Comparison of ENCODE assay signal across 9 cellular contexts in genomic region chr1:116879478-116880133, GRCh38. TPM values are rescaled to one million over a fixed set of nuclear protein-coding genes. Genes with fewer than 3 reads are reported as not detected.
A peak's percentile ranks its signal among the peaks of the same experiment; 100 is the strongest.
DNase-seq lines count a peak whose midpoint lies in the region; ATAC-seq, FAIRE-seq and TF ChIP-seq lines count a peak whose summit lies in the region.
"Had no signal": no experiment of that assay in that cellular context is flagged by ENCODE, and none has a peak within 500 bp of the region (broad histone marks: within the 10 kb centered on the region; RNA-seq: fewer than 3 reads in every experiment).

No MANE protein-coding gene starts in this region.

- CTCF ChIA-PET in GM10248 (lab: Yijun Ruan, JAX): interaction anchor here (0.7 to 5.1 kb wide), 9 partner anchors 8 to 306 kb away, joined by 3 to 35 read pairs (median 10); no protein-coding TSS in a partner anchor
- CTCF ChIA-PET in activated CD8-positive, alpha-beta memory T cell treated with anti-CD3 and anti-CD28 coated beads, Interleukin-2, amount 10 ng/mL, durations not matched to agents 7 days and 5 days (lab: Charles Lee): interaction anchor here (1.3 to 7.4 kb wide), 4 partner anchors 62 to 152 kb away, joined by 4 to 54 read pairs (median 8); no protein-coding TSS in a partner anchor

- no peak overlapping the region for H3K4me3 ChIP-seq in astrocyte (ENCODE audit: insufficient read depth, low read depth, low read length)
- peak overlapping the region; percentile 62 for H3K4me3 ChIP-seq in neural cell (ENCODE audit: low read length)

- H3K9ac ChIP-seq in astrocyte (ENCODE audit: low read length) (peak overlapping the region; percentile 86), neural cell (ENCODE audit: low read length) (peak overlapping the region; percentile 65)

- peaks cover 7% of the 10 kb centered on the region for H3K4me1 Mint-ChIP-seq in astrocyte (ENCODE audit: low read depth, unreplicated experiment)
- peaks cover 16% of the 10 kb centered on the region for H3K4me1 Mint-ChIP-seq in activated CD8-positive, alpha-beta memory T cell treated with anti-CD3 and anti-CD28 coated beads, Interleukin-2, amount 10 ng/mL, durations not matched to agents 7 days and 5 days

- H3K36me3 ChIP-seq in astrocyte (ENCODE audit: insufficient read depth, low read length) (no peaks in the 10 kb centered on the region), neural cell (ENCODE audit: insufficient read depth, low read length) (no peaks in the 10 kb centered on the region)

- TF ChIP-seq CTCF in astrocyte (IDR thresholded peaks at IDR 0.05; ENCODE audit: insufficient read depth, low read depth, low read length) (no peak), neural cell (IDR thresholded peaks at IDR 0.05; ENCODE audit: poor library complexity, severe bottlenecking) (no peak), GM10248 (IDR thresholded peaks at IDR 0.05; ENCODE audit: control extremely low read depth, extremely low read depth, low read depth, missing control alignments) (no peak)

- peak overlapping the region; percentile 87 for H3K4me2 ChIP-seq in astrocyte (ENCODE audit: low read length)
- H3K4me2 ChIP-seq in neural cell (ENCODE audit: low read length): no peak overlapping the region

- H3K9me3 ChIP-seq in astrocyte (ENCODE audit: insufficient read depth, low read depth, low read length) (no peaks in the 10 kb centered on the region), neural cell (ENCODE audit: low read length) (no peaks in the 10 kb centered on the region)

- H3K9me3 Mint-ChIP-seq in astrocyte (ENCODE audit: unreplicated experiment): no peaks in the 10 kb centered on the region
- no peaks in the 10 kb centered on the region for H3K9me3 Mint-ChIP-seq in activated CD8-positive, alpha-beta memory T cell treated with anti-CD3 and anti-CD28 coated beads, Interleukin-2, amount 10 ng/mL, durations not matched to agents 7 days and 5 days (ENCODE audit: low read depth)

- no peaks in the 10 kb centered on the region for H3K36me3 Mint-ChIP-seq in astrocyte (ENCODE audit: low read depth, unreplicated experiment)
- no peaks in the 10 kb centered on the region for H3K36me3 Mint-ChIP-seq in activated CD8-positive, alpha-beta memory T cell treated with anti-CD3 and anti-CD28 coated beads, Interleukin-2, amount 10 ng/mL, durations not matched to agents 7 days and 5 days

- H3K4me1 ChIP-seq in astrocyte (ENCODE audit: insufficient read depth, low read length): peaks cover 22% of the 10 kb centered on the region

- H2AFZ ChIP-seq in astrocyte (ENCODE audit: low read depth, low read length) (peak overlapping the region; percentile 63), neural cell (ENCODE audit: low read depth, low read length) (no peak overlapping the region)

- FAIRE-seq in astrocyte (lab: Jason Lieb, UNC): no peak
- FAIRE-seq: D721Med had no signal

- H3K27me3 ChIP-seq in astrocyte (ENCODE audit: insufficient read depth, low read length): no peaks in the 10 kb centered on the region
- H3K27me3 ChIP-seq in neural cell (ENCODE audit: insufficient read depth, low read depth, low read length): no peaks in the 10 kb centered on the region

- H3F3A ChIP-seq in neural cell (ENCODE audit: insufficient read depth, low read length, poor library complexity, severe bottlenecking): peaks cover 4% of the 10 kb centered on the region

- no peak overlapping the region for H3K4me3 Mint-ChIP-seq in astrocyte (ENCODE audit: unreplicated experiment)
- no peak overlapping the region for H3K4me3 Mint-ChIP-seq in activated CD8-positive, alpha-beta memory T cell treated with anti-CD3 and anti-CD28 coated beads, Interleukin-2, amount 10 ng/mL, durations not matched to agents 7 days and 5 days

- H3K79me2 ChIP-seq in astrocyte (ENCODE audit: insufficient read depth, low read length) (no peaks in the 10 kb centered on the region), neural cell (replicated peaks; ENCODE audit: insufficient read depth, low read length) (no peaks in the 10 kb centered on the region)

- peak; percentile 45 for DNase-seq in DMS 273 treated with DMSO at 0.1 percent for 48 hours (lab: John Stamatoyannopoulos, UW)
- no peak for DNase-seq in astrocyte (ENCODE audit: low read depth)
- no peak for DNase-seq in NCI-H2107 (lab: John Stamatoyannopoulos, UW)
- DNase-seq in AG08395 (ENCODE audit: low spot score): no peak
- DNase-seq in GM10248 (ENCODE audit: extremely low spot score): no peak
- DNase-seq in activated CD8-positive, alpha-beta memory T cell treated with anti-CD3 and anti-CD28 coated beads, Interleukin-2, amount 10 ng/mL, durations not matched to agents 7 days and 5 days: no peak

- no peak for TF ChIP-seq EP300 in neural cell (conservative IDR thresholded peaks at IDR 0.05; ENCODE audit: poor library complexity, severe bottlenecking)

- H3K27ac Mint-ChIP-seq in astrocyte (ENCODE audit: unreplicated experiment): no peak overlapping the region
- no peak overlapping the region for H3K27ac Mint-ChIP-seq in activated CD8-positive, alpha-beta memory T cell treated with anti-CD3 and anti-CD28 coated beads, Interleukin-2, amount 10 ng/mL, durations not matched to agents 7 days and 5 days

- H3K27me3 Mint-ChIP-seq in astrocyte (ENCODE audit: low read depth, unreplicated experiment): no peaks in the 10 kb centered on the region
- H3K27me3 Mint-ChIP-seq in activated CD8-positive, alpha-beta memory T cell treated with anti-CD3 and anti-CD28 coated beads, Interleukin-2, amount 10 ng/mL, durations not matched to agents 7 days and 5 days: no peaks in the 10 kb centered on the region

- ATAC-seq in GM21447 (IDR thresholded peaks at IDR 0.05; ENCODE audit: unreplicated experiment): peak; percentile 19
- no peak for ATAC-seq in activated CD8-positive, alpha-beta memory T cell treated with anti-CD3 and anti-CD28 coated beads, Interleukin-2, amount 10 ng/mL, durations not matched to agents 7 days and 5 days

- TF ChIP-seq RAD21 in neural cell (conservative IDR thresholded peaks at IDR 0.05): no peak

- H3K9me2 ChIP-seq in neural cell (ENCODE audit: insufficient read depth, low read length): no peaks in the 10 kb centered on the region

- POLR2A ChIA-PET in GM10248 (lab: Yijun Ruan, JAX): interaction anchor here (1.2 kb wide), 1 partner anchor 142 kb away, joined by 4 read pairs; no protein-coding TSS in a partner anchor

- peak overlapping the region; percentile 81 for H3K27ac ChIP-seq in astrocyte (ENCODE audit: low read depth, low read length)
- peak overlapping the region; percentile 92 for H3K27ac ChIP-seq in neural cell (ENCODE audit: low read length)

- H4K20me1 ChIP-seq in astrocyte (ENCODE audit: insufficient read depth, low read length) (no peaks in the 10 kb centered on the region), neural cell (ENCODE audit: insufficient read depth) (no peaks in the 10 kb centered on the region)

TF ChIP-seq in neural cell, 6 proteins besides CTCF, POLR2A, EP300 and RAD21:
- TF ChIP-seq TAF1 (IDR thresholded peaks at IDR 0.05; ENCODE audit: low read depth) (no peak), EZH2 (IDR thresholded peaks at IDR 0.05; ENCODE audit: borderline replicate concordance, insufficient read depth, low read length, poor library complexity, severe bottlenecking) (no peak), SMC3 (conservative IDR thresholded peaks at IDR 0.05; ENCODE audit: poor library complexity) (no peak), REST (IDR thresholded peaks at IDR 0.05; ENCODE audit: borderline replicate concordance) (no peak), MXI1 (conservative IDR thresholded peaks at IDR 0.05; ENCODE audit: poor library complexity, severe bottlenecking) (no peak), POLR2AphosphoS5 (IDR thresholded peaks at IDR 0.05) (no peak)

RNA-seq across cellular contexts. Expression of gene PTGFRN, which starts 30.1 kb away (rescaled TPM):
- 157 and 213 TPM in 2 replicates for total RNA-seq in astrocyte
- 20.1 and 25.0 TPM in 2 replicates for polyA plus RNA-seq in neural cell
- 48.5 and 52.6 TPM in 2 replicates for polyA minus RNA-seq in neural cell
- total RNA-seq in activated CD8-positive, alpha-beta memory T cell treated with anti-CD3 and anti-CD28 coated beads, Interleukin-2, amount 10 ng/mL, durations not matched to agents 7 days and 5 days: 1 to 10 TPM in 1 of 2 experiments, under 1 TPM in 1; 0.38 to 4.6 TPM

Comparison
In these comparisons a context has a peak if more than half of its experiments do, and no peak if none do; other contexts are left out.
1. RNA of gene PTGFRN, which starts 30.1 kb away (total RNA-seq): 157 to 213 TPM in astrocyte; 0.38 to 4.6 TPM in activated CD8-positive, alpha-beta memory T cell treated with anti-CD3 and anti-CD28 coated beads, Interleukin-2, amount 10 ng/mL, durations not matched to agents 7 days and 5 days; every median in the first group is over 10 times any median in the second.